ENCODE assay signal across 26 cellular contexts in genomic region chr1:216632980-216633379, GRCh38.
DNase-seq lines count a peak whose midpoint lies in the region; ATAC-seq and TF ChIP-seq lines count a peak whose summit lies in the region.
"Had no signal": no experiment of that assay in that cellular context is flagged by ENCODE, and none has a peak within 500 bp of the region (broad histone marks: within the 10 kb centered on the region; RNA-seq: fewer than 3 reads in every experiment).

No MANE protein-coding gene starts in this region.

- H3K9ac ChIP-seq in neural cell (ENCODE audit: low read length), result no peak overlapping the region
- H3K9ac ChIP-seq: SK-N-SH had no signal

- H3K4me1 Mint-ChIP-seq in activated T-cell treated with anti-CD3 and anti-CD28 coated beads, Interleukin-2, amount 50 U/mL, for 4 hours (ENCODE audit: low read depth), result no peaks in the 10 kb centered on the region
- H3K4me1 Mint-ChIP-seq: activated CD4-positive, alpha-beta T cell treated with anti-CD3 and anti-CD28 coated beads for 36 hours; CD14-positive monocyte; central memory CD8-positive, alpha-beta T cell; immature natural killer cell; stimulated activated naive B cell treated with anti-CD40 and anti-IgM and Interleukin-4, amounts not matched to agents 10 μg/mL and 1 μg/mL and 100 μg/mL, for 72 hours had no signal

- peaks cover 6% of the 10 kb centered on the region for H3K9me3 Mint-ChIP-seq in activated T-cell treated with anti-CD3 and anti-CD28 coated beads, Interleukin-2, amount 50 U/mL, for 4 hours
- H3K9me3 Mint-ChIP-seq: HFFc6 had no signal

- no peaks in the 10 kb centered on the region for H3K9me2 ChIP-seq in neural cell (ENCODE audit: insufficient read depth, low read length)
- H3K9me2 ChIP-seq: SK-N-SH had no signal

- TF ChIP-seq EP300 in neural cell (conservative IDR thresholded peaks at IDR 0.05; ENCODE audit: poor library complexity, severe bottlenecking), result no peak

- H3K27ac ChIP-seq in neural cell (ENCODE audit: low read length), result no peak overlapping the region
- H3K27ac ChIP-seq: dorsolateral prefrontal cortex, gastroesophageal sphincter, neutrophil, testis had no signal

- H3K27me3 ChIP-seq in neural cell (ENCODE audit: insufficient read depth, low read depth, low read length), result peaks cover 5% of the 10 kb centered on the region
- H3K27me3 ChIP-seq: dorsolateral prefrontal cortex, gastroesophageal sphincter, neutrophil, testis had no signal

- H3K27me3 Mint-ChIP-seq in activated T-cell treated with anti-CD3 and anti-CD28 coated beads, Interleukin-2, amount 50 U/mL, for 4 hours (ENCODE audit: low read depth), result no peaks in the 10 kb centered on the region
- H3K27me3 Mint-ChIP-seq: activated CD4-positive, alpha-beta T cell treated with anti-CD3 and anti-CD28 coated beads for 36 hours; central memory CD8-positive, alpha-beta T cell; stimulated activated naive B cell treated with anti-CD40 and anti-IgM and Interleukin-4, amounts not matched to agents 10 μg/mL and 1 μg/mL and 100 μg/mL, for 72 hours had no signal

- H3K36me3 Mint-ChIP-seq in activated T-cell treated with anti-CD3 and anti-CD28 coated beads, Interleukin-2, amount 50 U/mL, for 4 hours (ENCODE audit: insufficient read depth), result no peaks in the 10 kb centered on the region
- H3K36me3 Mint-ChIP-seq: CD14-positive monocyte; stimulated activated naive B cell treated with anti-CD40 and anti-IgM and Interleukin-4, amounts not matched to agents 10 μg/mL and 1 μg/mL and 100 μg/mL, for 72 hours had no signal

- H3K4me3 Mint-ChIP-seq in activated T-cell treated with anti-CD3 and anti-CD28 coated beads, Interleukin-2, amount 50 U/mL, for 4 hours, result no peak overlapping the region
- H3K4me3 Mint-ChIP-seq: activated CD4-positive, alpha-beta T cell treated with anti-CD3 and anti-CD28 coated beads for 36 hours; CD14-positive monocyte; central memory CD8-positive, alpha-beta T cell; HFFc6; immature natural killer cell; stimulated activated naive B cell treated with anti-CD40 and anti-IgM and Interleukin-4, amounts not matched to agents 10 μg/mL and 1 μg/mL and 100 μg/mL, for 72 hours had no signal

- no peaks in the 10 kb centered on the region for H3K79me2 ChIP-seq in neural cell (replicated peaks; ENCODE audit: insufficient read depth, low read length)

- no peak for ATAC-seq in activated T-cell treated with anti-CD3 and anti-CD28 coated beads, Interleukin-2, amount 50 U/mL, for 4 hours
- ATAC-seq: activated CD4-positive, alpha-beta T cell treated with anti-CD3 and anti-CD28 coated beads for 36 hours; gastroesophageal sphincter; HepG2; stimulated activated naive B cell treated with anti-CD40 and anti-IgM and Interleukin-4, amounts not matched to agents 10 μg/mL and 1 μg/mL and 100 μg/mL, for 72 hours had no signal

- H3F3A ChIP-seq in neural cell (ENCODE audit: insufficient read depth, low read length, poor library complexity, severe bottlenecking), result no peaks in the 10 kb centered on the region

- TF ChIP-seq RAD21 in neural cell (conservative IDR thresholded peaks at IDR 0.05), result no peak

- DNase-seq in HuH-7 (ENCODE audit: low spot score), result peak; percentile 24
- DNase-seq in NCI-H2171 (lab: John Stamatoyannopoulos, UW), result peak; percentile 92
- DNase-seq in SHP77 treated with DMSO at 0.1 percent for 48 hours (lab: John Stamatoyannopoulos, UW), result peak; percentile 4
- no peak for DNase-seq in activated T-cell treated with anti-CD3 and anti-CD28 coated beads, Interleukin-2, amount 50 U/mL, for 4 hours
- DNase-seq in AG08395 (ENCODE audit: low spot score), result no peak
- no peak for DNase-seq in superior temporal gyrus (ENCODE audit: extremely low spot score)
- DNase-seq: activated CD4-positive, alpha-beta T cell treated with anti-CD3 and anti-CD28 coated beads for 36 hours; activated gamma-delta T cell; activated T-cell treated with anti-CD3 and anti-CD28 coated beads for 4 hours; HFFc6; hippocampal formation; immature natural killer cell; NCI-H1092 treated with DMSO at 0.1 percent for 48 hours; NCI-H2081; NCI-H510A; SK-N-SH; stimulated activated naive B cell treated with anti-CD40 and anti-IgM and Interleukin-4, amounts not matched to agents 10 μg/mL and 1 μg/mL and 100 μg/mL, for 72 hours; T-helper 2 cell; testis had no signal

- H2AFZ ChIP-seq in neural cell (ENCODE audit: low read depth, low read length), result no peak overlapping the region

- H3K36me3 ChIP-seq in neural cell (ENCODE audit: insufficient read depth, low read length), result no peaks in the 10 kb centered on the region
- H3K36me3 ChIP-seq: gastroesophageal sphincter, neutrophil had no signal

- H3K4me3 ChIP-seq in neural cell (ENCODE audit: low read length), result peak overlapping the region; percentile 16
- H3K4me3 ChIP-seq: dorsolateral prefrontal cortex, gastroesophageal sphincter, testis had no signal

- H3K9me3 ChIP-seq in neural cell (ENCODE audit: low read length), result no peaks in the 10 kb centered on the region
- H3K9me3 ChIP-seq: gastroesophageal sphincter, neutrophil, SK-N-SH, testis had no signal

- TF ChIP-seq CTCF in neural cell (IDR thresholded peaks at IDR 0.05; ENCODE audit: poor library complexity, severe bottlenecking), result no peak

- no peak overlapping the region for H3K4me2 ChIP-seq in neural cell (ENCODE audit: low read length)
- H3K4me2 ChIP-seq: SK-N-SH had no signal

- no peaks in the 10 kb centered on the region for H4K20me1 ChIP-seq in neural cell (ENCODE audit: insufficient read depth)

TF ChIP-seq in neural cell, 6 proteins besides CTCF, POLR2A, EP300 and RAD21:
- TF ChIP-seq, protein P1, sequence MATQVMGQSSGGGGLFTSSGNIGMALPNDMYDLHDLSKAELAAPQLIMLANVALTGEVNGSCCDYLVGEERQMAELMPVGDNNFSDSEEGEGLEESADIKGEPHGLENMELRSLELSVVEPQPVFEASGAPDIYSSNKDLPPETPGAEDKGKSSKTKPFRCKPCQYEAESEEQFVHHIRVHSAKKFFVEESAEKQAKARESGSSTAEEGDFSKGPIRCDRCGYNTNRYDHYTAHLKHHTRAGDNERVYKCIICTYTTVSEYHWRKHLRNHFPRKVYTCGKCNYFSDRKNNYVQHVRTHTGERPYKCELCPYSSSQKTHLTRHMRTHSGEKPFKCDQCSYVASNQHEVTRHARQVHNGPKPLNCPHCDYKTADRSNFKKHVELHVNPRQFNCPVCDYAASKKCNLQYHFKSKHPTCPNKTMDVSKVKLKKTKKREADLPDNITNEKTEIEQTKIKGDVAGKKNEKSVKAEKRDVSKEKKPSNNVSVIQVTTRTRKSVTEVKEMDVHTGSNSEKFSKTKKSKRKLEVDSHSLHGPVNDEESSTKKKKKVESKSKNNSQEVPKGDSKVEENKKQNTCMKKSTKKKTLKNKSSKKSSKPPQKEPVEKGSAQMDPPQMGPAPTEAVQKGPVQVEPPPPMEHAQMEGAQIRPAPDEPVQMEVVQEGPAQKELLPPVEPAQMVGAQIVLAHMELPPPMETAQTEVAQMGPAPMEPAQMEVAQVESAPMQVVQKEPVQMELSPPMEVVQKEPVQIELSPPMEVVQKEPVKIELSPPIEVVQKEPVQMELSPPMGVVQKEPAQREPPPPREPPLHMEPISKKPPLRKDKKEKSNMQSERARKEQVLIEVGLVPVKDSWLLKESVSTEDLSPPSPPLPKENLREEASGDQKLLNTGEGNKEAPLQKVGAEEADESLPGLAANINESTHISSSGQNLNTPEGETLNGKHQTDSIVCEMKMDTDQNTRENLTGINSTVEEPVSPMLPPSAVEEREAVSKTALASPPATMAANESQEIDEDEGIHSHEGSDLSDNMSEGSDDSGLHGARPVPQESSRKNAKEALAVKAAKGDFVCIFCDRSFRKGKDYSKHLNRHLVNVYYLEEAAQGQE (IDR thresholded peaks at IDR 0.05; ENCODE audit: borderline replicate concordance), result no peak
- no peak for TF ChIP-seq EZH2 (IDR thresholded peaks at IDR 0.05; ENCODE audit: borderline replicate concordance, insufficient read depth, low read length, poor library complexity, severe bottlenecking)
- no peak for TF ChIP-seq POLR2AphosphoS5 (IDR thresholded peaks at IDR 0.05)
- no peak for TF ChIP-seq TAF1 (IDR thresholded peaks at IDR 0.05; ENCODE audit: low read depth)
- TF ChIP-seq SMC3 (conservative IDR thresholded peaks at IDR 0.05; ENCODE audit: poor library complexity), result no peak
- TF ChIP-seq MXI1 (conservative IDR thresholded peaks at IDR 0.05; ENCODE audit: poor library complexity, severe bottlenecking), result no peak

Comparison
In these comparisons a context has a peak if more than half of its experiments do, and no peak if none do; other contexts are left out.
1. DNase-seq: peak in HuH-7 (single experiment), NCI-H2171 (single experiment) and SHP77 treated with DMSO at 0.1 percent for 48 hours (single experiment); none in activated T-cell treated with anti-CD3 and anti-CD28 coated beads, Interleukin-2, amount 50 U/mL, for 4 hours (single experiment), AG08395 (single experiment) and superior temporal gyrus (single experiment).